ENCODE assay signal across 1 cellular context in genomic region chr9:132978451-132979087, GRCh38.
TF ChIP-seq lines count a peak whose summit lies in the region.

GFI1B (plus strand) TSS chr9:132978694; CDS start chr9:132986679, 7,985 bp downstream.

TF ChIP-seq in K562, 482 proteins besides CTCF, POLR2A, EP300 and RAD21 (continued from another document and continues in another):
- TF ChIP-seq, protein P1, sequence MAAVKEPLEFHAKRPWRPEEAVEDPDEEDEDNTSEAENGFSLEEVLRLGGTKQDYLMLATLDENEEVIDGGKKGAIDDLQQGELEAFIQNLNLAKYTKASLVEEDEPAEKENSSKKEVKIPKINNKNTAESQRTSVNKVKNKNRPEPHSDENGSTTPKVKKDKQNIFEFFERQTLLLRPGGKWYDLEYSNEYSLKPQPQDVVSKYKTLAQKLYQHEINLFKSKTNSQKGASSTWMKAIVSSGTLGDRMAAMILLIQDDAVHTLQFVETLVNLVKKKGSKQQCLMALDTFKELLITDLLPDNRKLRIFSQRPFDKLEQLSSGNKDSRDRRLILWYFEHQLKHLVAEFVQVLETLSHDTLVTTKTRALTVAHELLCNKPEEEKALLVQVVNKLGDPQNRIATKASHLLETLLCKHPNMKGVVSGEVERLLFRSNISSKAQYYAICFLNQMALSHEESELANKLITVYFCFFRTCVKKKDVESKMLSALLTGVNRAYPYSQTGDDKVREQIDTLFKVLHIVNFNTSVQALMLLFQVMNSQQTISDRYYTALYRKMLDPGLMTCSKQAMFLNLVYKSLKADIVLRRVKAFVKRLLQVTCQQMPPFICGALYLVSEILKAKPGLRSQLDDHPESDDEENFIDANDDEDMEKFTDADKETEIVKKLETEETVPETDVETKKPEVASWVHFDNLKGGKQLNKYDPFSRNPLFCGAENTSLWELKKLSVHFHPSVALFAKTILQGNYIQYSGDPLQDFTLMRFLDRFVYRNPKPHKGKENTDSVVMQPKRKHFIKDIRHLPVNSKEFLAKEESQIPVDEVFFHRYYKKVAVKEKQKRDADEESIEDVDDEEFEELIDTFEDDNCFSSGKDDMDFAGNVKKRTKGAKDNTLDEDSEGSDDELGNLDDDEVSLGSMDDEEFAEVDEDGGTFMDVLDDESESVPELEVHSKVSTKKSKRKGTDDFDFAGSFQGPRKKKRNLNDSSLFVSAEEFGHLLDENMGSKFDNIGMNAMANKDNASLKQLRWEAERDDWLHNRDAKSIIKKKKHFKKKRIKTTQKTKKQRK (IDR thresholded peaks at IDR 0.05; ENCODE audit: borderline replicate concordance, low read depth, low read length) = no peak
- 0 out of 2 replicates have a peak, but pooled peaks have one; percentile 0 for TF ChIP-seq DNMT1 (IDR thresholded peaks at IDR 0.05)
- TF ChIP-seq, protein P2, sequence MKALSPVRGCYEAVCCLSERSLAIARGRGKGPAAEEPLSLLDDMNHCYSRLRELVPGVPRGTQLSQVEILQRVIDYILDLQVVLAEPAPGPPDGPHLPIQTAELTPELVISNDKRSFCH (CRISPR knock-in tag; IDR thresholded peaks at IDR 0.05) = no peak
- TF ChIP-seq, protein P2 (tag; IDR thresholded peaks at IDR 0.05) = 0 out of 2 replicates have a peak, but pooled peaks have one; percentile 41
- TF ChIP-seq ZBTB11 (CRISPR knock-in tag; IDR thresholded peaks at IDR 0.05) = no peak
- no peak for TF ChIP-seq TCF7 (IDR thresholded peaks at IDR 0.05; ENCODE audit: borderline replicate concordance)
- no peak for TF ChIP-seq TFAM (CRISPR knock-in tag; conservative IDR thresholded peaks at IDR 0.05)
- TF ChIP-seq, protein P3, sequence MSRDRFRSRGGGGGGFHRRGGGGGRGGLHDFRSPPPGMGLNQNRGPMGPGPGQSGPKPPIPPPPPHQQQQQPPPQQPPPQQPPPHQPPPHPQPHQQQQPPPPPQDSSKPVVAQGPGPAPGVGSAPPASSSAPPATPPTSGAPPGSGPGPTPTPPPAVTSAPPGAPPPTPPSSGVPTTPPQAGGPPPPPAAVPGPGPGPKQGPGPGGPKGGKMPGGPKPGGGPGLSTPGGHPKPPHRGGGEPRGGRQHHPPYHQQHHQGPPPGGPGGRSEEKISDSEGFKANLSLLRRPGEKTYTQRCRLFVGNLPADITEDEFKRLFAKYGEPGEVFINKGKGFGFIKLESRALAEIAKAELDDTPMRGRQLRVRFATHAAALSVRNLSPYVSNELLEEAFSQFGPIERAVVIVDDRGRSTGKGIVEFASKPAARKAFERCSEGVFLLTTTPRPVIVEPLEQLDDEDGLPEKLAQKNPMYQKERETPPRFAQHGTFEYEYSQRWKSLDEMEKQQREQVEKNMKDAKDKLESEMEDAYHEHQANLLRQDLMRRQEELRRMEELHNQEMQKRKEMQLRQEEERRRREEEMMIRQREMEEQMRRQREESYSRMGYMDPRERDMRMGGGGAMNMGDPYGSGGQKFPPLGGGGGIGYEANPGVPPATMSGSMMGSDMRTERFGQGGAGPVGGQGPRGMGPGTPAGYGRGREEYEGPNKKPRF (IDR thresholded peaks at IDR 0.05; ENCODE audit: low read depth, low read length) = no peak
- TF ChIP-seq, protein P4, sequence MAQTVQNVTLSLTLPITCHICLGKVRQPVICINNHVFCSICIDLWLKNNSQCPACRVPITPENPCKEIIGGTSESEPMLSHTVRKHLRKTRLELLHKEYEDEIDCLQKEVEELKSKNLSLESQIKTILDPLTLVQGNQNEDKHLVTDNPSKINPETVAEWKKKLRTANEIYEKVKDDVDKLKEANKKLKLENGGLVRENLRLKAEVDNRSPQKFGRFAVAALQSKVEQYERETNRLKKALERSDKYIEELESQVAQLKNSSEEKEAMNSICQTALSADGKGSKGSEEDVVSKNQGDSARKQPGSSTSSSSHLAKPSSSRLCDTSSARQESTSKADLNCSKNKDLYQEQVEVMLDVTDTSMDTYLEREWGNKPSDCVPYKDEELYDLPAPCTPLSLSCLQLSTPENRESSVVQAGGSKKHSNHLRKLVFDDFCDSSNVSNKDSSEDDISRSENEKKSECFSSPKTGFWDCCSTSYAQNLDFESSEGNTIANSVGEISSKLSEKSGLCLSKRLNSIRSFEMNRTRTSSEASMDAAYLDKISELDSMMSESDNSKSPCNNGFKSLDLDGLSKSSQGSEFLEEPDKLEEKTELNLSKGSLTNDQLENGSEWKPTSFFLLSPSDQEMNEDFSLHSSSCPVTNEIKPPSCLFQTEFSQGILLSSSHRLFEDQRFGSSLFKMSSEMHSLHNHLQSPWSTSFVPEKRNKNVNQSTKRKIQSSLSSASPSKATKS (CRISPR knock-in tag; IDR thresholded peaks at IDR 0.05) = no peak
- TF ChIP-seq FOXK1 (CRISPR knock-in tag; IDR thresholded peaks at IDR 0.05; ENCODE audit: borderline replicate concordance) = no peak
- no peak for TF ChIP-seq RUNX1 (IDR thresholded peaks at IDR 0.05; ENCODE audit: low read depth)
- peak; percentile 37 for TF ChIP-seq HMGN3 (IDR thresholded peaks at IDR 0.05; ENCODE audit: borderline replicate concordance, extremely low read depth, insufficient read length, low read depth, low read length)
- no peak for TF ChIP-seq MTF1 (CRISPR knock-in tag; IDR thresholded peaks at IDR 0.05; ENCODE audit: borderline replicate concordance)
- TF ChIP-seq SAP30 (IDR thresholded peaks at IDR 0.05; ENCODE audit: borderline replicate concordance, insufficient read depth, low read depth, low read length, poor library complexity, severe bottlenecking) = peak; percentile 43
- TF ChIP-seq, protein P5, sequence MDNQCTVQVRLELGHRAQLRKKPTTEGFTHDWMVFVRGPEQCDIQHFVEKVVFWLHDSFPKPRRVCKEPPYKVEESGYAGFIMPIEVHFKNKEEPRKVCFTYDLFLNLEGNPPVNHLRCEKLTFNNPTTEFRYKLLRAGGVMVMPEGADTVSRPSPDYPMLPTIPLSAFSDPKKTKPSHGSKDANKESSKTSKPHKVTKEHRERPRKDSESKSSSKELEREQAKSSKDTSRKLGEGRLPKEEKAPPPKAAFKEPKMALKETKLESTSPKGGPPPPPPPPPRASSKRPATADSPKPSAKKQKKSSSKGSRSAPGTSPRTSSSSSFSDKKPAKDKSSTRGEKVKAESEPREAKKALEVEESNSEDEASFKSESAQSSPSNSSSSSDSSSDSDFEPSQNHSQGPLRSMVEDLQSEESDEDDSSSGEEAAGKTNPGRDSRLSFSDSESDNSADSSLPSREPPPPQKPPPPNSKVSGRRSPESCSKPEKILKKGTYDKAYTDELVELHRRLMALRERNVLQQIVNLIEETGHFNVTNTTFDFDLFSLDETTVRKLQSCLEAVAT (IDR thresholded peaks at IDR 0.05) = peak in 1 of 2 experiments; percentile 40; a peak in 1 of 4 replicates
- no peak for TF ChIP-seq ZNF140 (CRISPR knock-in tag; IDR thresholded peaks at IDR 0.05)
- TF ChIP-seq SOX6 (IDR thresholded peaks at IDR 0.05) = peak; percentile 61
- TF ChIP-seq, protein P6, sequence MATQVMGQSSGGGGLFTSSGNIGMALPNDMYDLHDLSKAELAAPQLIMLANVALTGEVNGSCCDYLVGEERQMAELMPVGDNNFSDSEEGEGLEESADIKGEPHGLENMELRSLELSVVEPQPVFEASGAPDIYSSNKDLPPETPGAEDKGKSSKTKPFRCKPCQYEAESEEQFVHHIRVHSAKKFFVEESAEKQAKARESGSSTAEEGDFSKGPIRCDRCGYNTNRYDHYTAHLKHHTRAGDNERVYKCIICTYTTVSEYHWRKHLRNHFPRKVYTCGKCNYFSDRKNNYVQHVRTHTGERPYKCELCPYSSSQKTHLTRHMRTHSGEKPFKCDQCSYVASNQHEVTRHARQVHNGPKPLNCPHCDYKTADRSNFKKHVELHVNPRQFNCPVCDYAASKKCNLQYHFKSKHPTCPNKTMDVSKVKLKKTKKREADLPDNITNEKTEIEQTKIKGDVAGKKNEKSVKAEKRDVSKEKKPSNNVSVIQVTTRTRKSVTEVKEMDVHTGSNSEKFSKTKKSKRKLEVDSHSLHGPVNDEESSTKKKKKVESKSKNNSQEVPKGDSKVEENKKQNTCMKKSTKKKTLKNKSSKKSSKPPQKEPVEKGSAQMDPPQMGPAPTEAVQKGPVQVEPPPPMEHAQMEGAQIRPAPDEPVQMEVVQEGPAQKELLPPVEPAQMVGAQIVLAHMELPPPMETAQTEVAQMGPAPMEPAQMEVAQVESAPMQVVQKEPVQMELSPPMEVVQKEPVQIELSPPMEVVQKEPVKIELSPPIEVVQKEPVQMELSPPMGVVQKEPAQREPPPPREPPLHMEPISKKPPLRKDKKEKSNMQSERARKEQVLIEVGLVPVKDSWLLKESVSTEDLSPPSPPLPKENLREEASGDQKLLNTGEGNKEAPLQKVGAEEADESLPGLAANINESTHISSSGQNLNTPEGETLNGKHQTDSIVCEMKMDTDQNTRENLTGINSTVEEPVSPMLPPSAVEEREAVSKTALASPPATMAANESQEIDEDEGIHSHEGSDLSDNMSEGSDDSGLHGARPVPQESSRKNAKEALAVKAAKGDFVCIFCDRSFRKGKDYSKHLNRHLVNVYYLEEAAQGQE (CRISPR knock-in tag; IDR thresholded peaks at IDR 0.05; ENCODE audit: low read depth) = peak; percentile 88; the same call in 1 of the 2 replicates
- no peak for TF ChIP-seq KLF16 (IDR thresholded peaks at IDR 0.05)
- TF ChIP-seq ZNF695 (CRISPR knock-in tag; IDR thresholded peaks at IDR 0.05) = no peak
- TF ChIP-seq SIN3A (IDR thresholded peaks at IDR 0.05; ENCODE audit: borderline replicate concordance in 2 of 2, control insufficient read depth in 1 of 2, low read depth in 2 of 2, low read length in 2 of 2) = peak in 1 of 2 experiments; percentile 95; a peak in 3 of 4 replicates
- TF ChIP-seq TAF1 (IDR thresholded peaks at IDR 0.05; ENCODE audit: control insufficient read depth, extremely low read depth, insufficient read depth, low read length, severe bottlenecking) = peak; percentile 32
- TF ChIP-seq DPF2 (IDR thresholded peaks at IDR 0.05) = no peak
- TF ChIP-seq ZNF23 (CRISPR knock-in tag; IDR thresholded peaks at IDR 0.05) = no peak
- TF ChIP-seq, protein P7, sequence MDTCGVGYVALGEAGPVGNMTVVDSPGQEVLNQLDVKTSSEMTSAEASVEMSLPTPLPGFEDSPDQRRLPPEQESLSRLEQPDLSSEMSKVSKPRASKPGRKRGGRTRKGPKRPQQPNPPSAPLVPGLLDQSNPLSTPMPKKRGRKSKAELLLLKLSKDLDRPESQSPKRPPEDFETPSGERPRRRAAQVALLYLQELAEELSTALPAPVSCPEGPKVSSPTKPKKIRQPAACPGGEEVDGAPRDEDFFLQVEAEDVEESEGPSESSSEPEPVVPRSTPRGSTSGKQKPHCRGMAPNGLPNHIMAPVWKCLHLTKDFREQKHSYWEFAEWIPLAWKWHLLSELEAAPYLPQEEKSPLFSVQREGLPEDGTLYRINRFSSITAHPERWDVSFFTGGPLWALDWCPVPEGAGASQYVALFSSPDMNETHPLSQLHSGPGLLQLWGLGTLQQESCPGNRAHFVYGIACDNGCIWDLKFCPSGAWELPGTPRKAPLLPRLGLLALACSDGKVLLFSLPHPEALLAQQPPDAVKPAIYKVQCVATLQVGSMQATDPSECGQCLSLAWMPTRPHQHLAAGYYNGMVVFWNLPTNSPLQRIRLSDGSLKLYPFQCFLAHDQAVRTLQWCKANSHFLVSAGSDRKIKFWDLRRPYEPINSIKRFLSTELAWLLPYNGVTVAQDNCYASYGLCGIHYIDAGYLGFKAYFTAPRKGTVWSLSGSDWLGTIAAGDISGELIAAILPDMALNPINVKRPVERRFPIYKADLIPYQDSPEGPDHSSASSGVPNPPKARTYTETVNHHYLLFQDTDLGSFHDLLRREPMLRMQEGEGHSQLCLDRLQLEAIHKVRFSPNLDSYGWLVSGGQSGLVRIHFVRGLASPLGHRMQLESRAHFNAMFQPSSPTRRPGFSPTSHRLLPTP (IDR thresholded peaks at IDR 0.05; ENCODE audit: borderline replicate concordance, extremely low read depth, insufficient read length) = no peak
- TF ChIP-seq, protein P8, sequence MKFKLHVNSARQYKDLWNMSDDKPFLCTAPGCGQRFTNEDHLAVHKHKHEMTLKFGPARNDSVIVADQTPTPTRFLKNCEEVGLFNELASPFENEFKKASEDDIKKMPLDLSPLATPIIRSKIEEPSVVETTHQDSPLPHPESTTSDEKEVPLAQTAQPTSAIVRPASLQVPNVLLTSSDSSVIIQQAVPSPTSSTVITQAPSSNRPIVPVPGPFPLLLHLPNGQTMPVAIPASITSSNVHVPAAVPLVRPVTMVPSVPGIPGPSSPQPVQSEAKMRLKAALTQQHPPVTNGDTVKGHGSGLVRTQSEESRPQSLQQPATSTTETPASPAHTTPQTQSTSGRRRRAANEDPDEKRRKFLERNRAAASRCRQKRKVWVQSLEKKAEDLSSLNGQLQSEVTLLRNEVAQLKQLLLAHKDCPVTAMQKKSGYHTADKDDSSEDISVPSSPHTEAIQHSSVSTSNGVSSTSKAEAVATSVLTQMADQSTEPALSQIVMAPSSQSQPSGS (CRISPR knock-in tag; IDR thresholded peaks at IDR 0.05) = no peak
- 0 out of 2 replicates have a peak, but pooled peaks have one; percentile 39 for TF ChIP-seq FOXP1 (CRISPR knock-in tag; IDR thresholded peaks at IDR 0.05)
- TF ChIP-seq TCF3 (CRISPR knock-in tag; IDR thresholded peaks at IDR 0.05) = peak; percentile 47
- TF ChIP-seq BHLHE40 (IDR thresholded peaks at IDR 0.05; ENCODE audit: low read length) = no peak
- no peak for TF ChIP-seq SREBF2 (CRISPR knock-in tag; IDR thresholded peaks at IDR 0.05)
- TF ChIP-seq MLX (CRISPR knock-in tag; conservative IDR thresholded peaks at IDR 0.05) = no peak
- no peak for TF ChIP-seq GATAD2A (IDR thresholded peaks at IDR 0.05)
- TF ChIP-seq SRF (CRISPR knock-in tag; IDR thresholded peaks at IDR 0.05) = 0 out of 4 replicates have a peak, but pooled peaks of 1 of the 2 experiments have one; percentile 6
- TF ChIP-seq TAF15 (IDR thresholded peaks at IDR 0.05; ENCODE audit: low read depth, low read length) = no peak
- no peak for TF ChIP-seq CBFA2T3 (IDR thresholded peaks at IDR 0.05)
- TF ChIP-seq RFX7 (CRISPR knock-in tag; IDR thresholded peaks at IDR 0.05) = no peak
